ENCODE assay signal across 1 cellular context in the genomic region with DNA sequence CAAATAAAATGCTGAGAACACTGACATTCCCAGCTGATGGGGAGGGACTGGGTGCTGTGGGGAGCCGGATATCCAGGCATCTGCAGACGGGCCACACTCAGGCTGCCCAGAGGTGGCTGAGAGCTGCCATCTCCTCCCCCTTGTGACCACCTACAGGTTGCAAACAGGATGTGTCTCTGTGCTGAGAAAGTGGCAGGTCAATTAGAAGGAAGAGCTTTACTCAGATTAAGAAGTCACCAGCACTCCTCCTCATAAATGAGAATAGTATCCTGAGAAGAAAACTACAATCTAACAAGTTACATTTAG.
TF ChIP-seq lines count a peak whose summit lies in the region.

No MANE protein-coding gene starts in this region.

TF ChIP-seq in SK-N-SH, 30 proteins besides CTCF, POLR2A, EP300 and RAD21 (continued from another document):
- TF ChIP-seq, protein P1, sequence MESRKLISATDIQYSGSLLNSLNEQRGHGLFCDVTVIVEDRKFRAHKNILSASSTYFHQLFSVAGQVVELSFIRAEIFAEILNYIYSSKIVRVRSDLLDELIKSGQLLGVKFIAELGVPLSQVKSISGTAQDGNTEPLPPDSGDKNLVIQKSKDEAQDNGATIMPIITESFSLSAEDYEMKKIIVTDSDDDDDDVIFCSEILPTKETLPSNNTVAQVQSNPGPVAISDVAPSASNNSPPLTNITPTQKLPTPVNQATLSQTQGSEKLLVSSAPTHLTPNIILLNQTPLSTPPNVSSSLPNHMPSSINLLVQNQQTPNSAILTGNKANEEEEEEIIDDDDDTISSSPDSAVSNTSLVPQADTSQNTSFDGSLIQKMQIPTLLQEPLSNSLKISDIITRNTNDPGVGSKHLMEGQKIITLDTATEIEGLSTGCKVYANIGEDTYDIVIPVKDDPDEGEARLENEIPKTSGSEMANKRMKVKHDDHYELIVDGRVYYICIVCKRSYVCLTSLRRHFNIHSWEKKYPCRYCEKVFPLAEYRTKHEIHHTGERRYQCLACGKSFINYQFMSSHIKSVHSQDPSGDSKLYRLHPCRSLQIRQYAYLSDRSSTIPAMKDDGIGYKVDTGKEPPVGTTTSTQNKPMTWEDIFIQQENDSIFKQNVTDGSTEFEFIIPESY (IDR thresholded peaks at IDR 0.05; ENCODE audit: borderline replicate concordance, low read depth), result no peak
- TF ChIP-seq EZH2phosphoT487 (IDR thresholded peaks at IDR 0.05; ENCODE audit: borderline replicate concordance, low read depth), result no peak
- TF ChIP-seq, protein P2, sequence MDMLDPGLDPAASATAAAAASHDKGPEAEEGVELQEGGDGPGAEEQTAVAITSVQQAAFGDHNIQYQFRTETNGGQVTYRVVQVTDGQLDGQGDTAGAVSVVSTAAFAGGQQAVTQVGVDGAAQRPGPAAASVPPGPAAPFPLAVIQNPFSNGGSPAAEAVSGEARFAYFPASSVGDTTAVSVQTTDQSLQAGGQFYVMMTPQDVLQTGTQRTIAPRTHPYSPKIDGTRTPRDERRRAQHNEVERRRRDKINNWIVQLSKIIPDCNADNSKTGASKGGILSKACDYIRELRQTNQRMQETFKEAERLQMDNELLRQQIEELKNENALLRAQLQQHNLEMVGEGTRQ (IDR thresholded peaks at IDR 0.05; ENCODE audit: borderline replicate concordance, low read depth, low read length), result no peak
- TF ChIP-seq, protein P3, sequence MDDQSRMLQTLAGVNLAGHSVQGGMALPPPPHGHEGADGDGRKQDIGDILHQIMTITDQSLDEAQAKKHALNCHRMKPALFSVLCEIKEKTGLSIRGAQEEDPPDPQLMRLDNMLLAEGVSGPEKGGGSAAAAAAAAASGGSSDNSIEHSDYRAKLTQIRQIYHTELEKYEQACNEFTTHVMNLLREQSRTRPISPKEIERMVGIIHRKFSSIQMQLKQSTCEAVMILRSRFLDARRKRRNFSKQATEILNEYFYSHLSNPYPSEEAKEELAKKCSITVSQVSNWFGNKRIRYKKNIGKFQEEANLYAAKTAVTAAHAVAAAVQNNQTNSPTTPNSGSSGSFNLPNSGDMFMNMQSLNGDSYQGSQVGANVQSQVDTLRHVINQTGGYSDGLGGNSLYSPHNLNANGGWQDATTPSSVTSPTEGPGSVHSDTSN (IDR thresholded peaks at IDR 0.05), result no peak
- no peak for TF ChIP-seq FOXJ3 (CRISPR knock-in tag; IDR thresholded peaks at IDR 0.05)
TF ChIP-seq in SK-N-SH: peak in this region for 0.
